In genomic region chr1:72086394-72086793, GRCh38 we compare ENCODE assay signal across 20 cellular contexts.
"Had no signal": no experiment of that assay in that cellular context is flagged by ENCODE, and none has a peak within 500 bp of the region (broad histone marks: within the 10 kb centered on the region; RNA-seq: fewer than 3 reads in every experiment).

No MANE protein-coding gene starts in this region.

- H3K9me3 ChIP-seq: left lung, lower lobe of right lung, psoas muscle, spleen, tibial nerve had no signal

- H3K27ac ChIP-seq: left lung, lower lobe of right lung, parathyroid adenoma, psoas muscle, skin epidermis, spleen, tibial nerve had no signal

- H2AFZ ChIP-seq: parathyroid adenoma had no signal

- ATAC-seq: left colon; left lung; lower lobe of right lung; naive thymus-derived CD8-positive, alpha-beta T cell; psoas muscle; sciatic nerve; stimulated activated effector memory CD8-positive, alpha-beta T cell treated with anti-CD3 and anti-CD28 coated beads, Interleukin-12 subunit alpha, Interleukin-12 subunit beta, amount 100 ng/mL, for 72 hours; stimulated activated naive CD8-positive, alpha-beta T cell treated with anti-CD3 and anti-CD28 coated beads, Interleukin-15, amount 100 ng/mL, for 72 hours had no signal

- H3K4me3 ChIP-seq: left lung, lower lobe of right lung, psoas muscle, skin epidermis, spleen, tibial nerve had no signal

- H3K9ac ChIP-seq: parathyroid adenoma had no signal

- H3K4me1 ChIP-seq: left lung, lower lobe of right lung, parathyroid adenoma, psoas muscle, spleen, tibial nerve had no signal

- H3K27me3 ChIP-seq: left lung, spleen, tibial nerve had no signal

- DNase-seq: hippocampal formation; kidney; left colon; left lung; lower lobe of right lung; mammary epithelial cell; mesenchymal stem cell; naive thymus-derived CD8-positive, alpha-beta T cell; nucleus accumbens; psoas muscle; spleen; stimulated activated CD4-positive, alpha-beta T cell treated with anti-CD3 and anti-CD28 coated beads, Interleukin-4, amount 100 ng/mL, for 24 hours; stimulated activated naive CD4-positive, alpha-beta T cell treated with Interleukin-2 at 50 U/mL for 16 hours; stimulated activated naive CD8-positive, alpha-beta T cell treated with anti-CD3 and anti-CD28 coated beads, Interleukin-15, amount 100 ng/mL, for 72 hours; substantia nigra had no signal

- H3K36me3 ChIP-seq: left lung, lower lobe of right lung, spleen, tibial nerve had no signal

- H3K79me2 ChIP-seq: parathyroid adenoma had no signal
